22 cellular contexts compared by ENCODE assay signal in genomic region chr3:46679681-46680080, GRCh38. TPM values are rescaled to one million over a fixed set of nuclear protein-coding genes. Genes with fewer than 3 reads are reported as not detected.
DNase-seq lines count a peak whose midpoint lies in the region; ATAC-seq, FAIRE-seq and TF ChIP-seq lines count a peak whose summit lies in the region.
"Had no signal": no experiment of that assay in that cellular context is flagged by ENCODE, and none has a peak within 500 bp of the region (broad histone marks: within the 10 kb centered on the region; RNA-seq: fewer than 3 reads in every experiment).

No MANE protein-coding gene starts in this region.

- H3K4me3 ChIP-seq in left ventricle myocardium inferior (no peak overlapping the region), heart left ventricle (no peak overlapping the region), Caco-2 (ENCODE audit: low read depth, low read length) (no peak overlapping the region), WERI-Rb-1 (ENCODE audit: low read depth, low read length) (no peak overlapping the region), thyroid gland (replicated peaks in 1 of 3) (no peak overlapping the region)
- H3K4me3 ChIP-seq: GM23338 had no signal

- intact Hi-C loops in left ventricle myocardium inferior (cut with micrococcal nuclease) (no loop called here), heart left ventricle (cut with DNase I) (no loop called here), Caco-2 (cut with micrococcal nuclease; ENCODE audit: unreplicated experiment) (no loop called here), thyroid gland (cut with DNase I) (no loop called here), left colon (cut with DNase I, micrococcal nuclease) (no loop called here)

- H3K27me3 ChIP-seq in left ventricle myocardium inferior (ENCODE audit: low read depth) (no peaks in the 10 kb centered on the region), heart left ventricle (no peaks in the 10 kb centered on the region), Caco-2 (replicated peaks; ENCODE audit: control insufficient read depth, insufficient read depth, low read length) (no peaks in the 10 kb centered on the region), WERI-Rb-1 (ENCODE audit: insufficient read depth, low read depth, severe bottlenecking) (no peaks in the 10 kb centered on the region), thyroid gland (no peaks in the 10 kb centered on the region)
- H3K27me3 ChIP-seq: BE2C had no signal

- peak overlapping the region; percentile 34 for H3K27ac Mint-ChIP-seq in Caco-2 (ENCODE audit: unreplicated experiment)
- H3K27ac Mint-ChIP-seq: GM23338 had no signal

- no peaks in the 10 kb centered on the region for H3K36me3 Mint-ChIP-seq in Caco-2 (ENCODE audit: insufficient read depth, unreplicated experiment)

- no peaks in the 10 kb centered on the region for H3K27me3 Mint-ChIP-seq in Caco-2 (ENCODE audit: insufficient read depth, unreplicated experiment)
- H3K27me3 Mint-ChIP-seq: CD4-positive, alpha-beta memory T cell had no signal

- TF ChIP-seq CTCF in left ventricle myocardium inferior (IDR thresholded peaks at IDR 0.05; ENCODE audit: borderline replicate concordance) = no peak
- no peak for TF ChIP-seq CTCF in heart left ventricle (IDR thresholded peaks at IDR 0.05)
- TF ChIP-seq CTCF in Caco-2 (IDR thresholded peaks at IDR 0.05; ENCODE audit: insufficient read depth in 1 of 2, low read depth in 1 of 2, low read length in 1 of 2, severe bottlenecking in 1 of 2, unreplicated experiment in 1 of 2) = no peak
- no peak for TF ChIP-seq CTCF in WERI-Rb-1 (IDR thresholded peaks at IDR 0.05; ENCODE audit: low read depth, low read length)
- no peak for TF ChIP-seq CTCF in thyroid gland (IDR thresholded peaks at IDR 0.05)

- no peak for TF ChIP-seq POLR2A in heart left ventricle (IDR thresholded peaks at IDR 0.05)
- no peak for TF ChIP-seq POLR2A in thyroid gland (IDR thresholded peaks at IDR 0.05)

- POLR2A ChIA-PET in Caco-2 (lab: Charles Lee) = interaction anchor here (0.6 kb wide), 1 partner anchor 297 kb away, joined by 7 read pairs; no protein-coding TSS in a partner anchor

- CTCF ChIA-PET in Caco-2 (lab: Charles Lee) = no interaction called here

- peak overlapping the region; percentile 63 for H3K27ac ChIP-seq in left ventricle myocardium inferior (replicated peaks)
- peak overlapping the region in 1 of 12 donors; percentile 0 for H3K27ac ChIP-seq in heart left ventricle
- H3K27ac ChIP-seq in WERI-Rb-1 = no peak overlapping the region
- peak overlapping the region; percentile 74 to 86 (median 85) for H3K27ac ChIP-seq in thyroid gland
- H3K27ac ChIP-seq: HL-60 had no signal

- H3K9me3 ChIP-seq in left ventricle myocardium inferior (replicated peaks) = no peaks in the 10 kb centered on the region
- no peaks in the 10 kb centered on the region for H3K9me3 ChIP-seq in heart left ventricle
- no peaks in the 10 kb centered on the region for H3K9me3 ChIP-seq in Caco-2
- no peaks in the 10 kb centered on the region for H3K9me3 ChIP-seq in WERI-Rb-1 (ENCODE audit: severe bottlenecking)
- no peaks in the 10 kb centered on the region for H3K9me3 ChIP-seq in thyroid gland
- H3K9me3 ChIP-seq: BE2C had no signal

- DNase-seq in left ventricle myocardium inferior = no peak
- no peak for DNase-seq in heart left ventricle
- DNase-seq in Caco-2 = no peak
- peak; percentile 59 for DNase-seq in WERI-Rb-1
- peak; percentile 77 to 82 for DNase-seq in thyroid gland
- no peak for DNase-seq in left colon
- DNase-seq in urothelium cell line (ENCODE audit: low spot score) = no peak
- no peak for DNase-seq in stimulated activated CD4-positive, alpha-beta T cell treated with anti-CD3 and anti-CD28 coated beads, Interleukin-15, amount 100 ng/mL, for 24 hours
- DNase-seq: ACHN; BE2C; Calu3; CD4-positive, alpha-beta memory T cell; DMS79 treated with DMSO at 0.1 percent for 48 hours; GF-D8; HCEC 1CT; IMR-90 had no signal

- no peaks in the 10 kb centered on the region for H3K9me3 Mint-ChIP-seq in Caco-2 (ENCODE audit: unreplicated experiment)
- H3K9me3 Mint-ChIP-seq: CD14-positive monocyte; CD4-positive, alpha-beta memory T cell; GM23338 had no signal

- WGBS in heart left ventricle, 4 donors = 82 to 91% (median 88%) methylated on average over 5 of the region's 5 CpGs
- WGBS in thyroid gland, 2 donors = 24 to 52% methylated on average over 5 of the region's 5 CpGs

- ATAC-seq in heart left ventricle (no peak), left colon (no peak)
- ATAC-seq: GM23338 had no signal

- H3K36me3 ChIP-seq in left ventricle myocardium inferior = peaks cover 75% of the 10 kb centered on the region
- H3K36me3 ChIP-seq in heart left ventricle = peaks cover 0 to 80% (median 37%) of the 10 kb centered on the region in 9 donors
- no peaks in the 10 kb centered on the region for H3K36me3 ChIP-seq in Caco-2 (ENCODE audit: control insufficient read depth, insufficient read depth, low read length)
- no peaks in the 10 kb centered on the region for H3K36me3 ChIP-seq in WERI-Rb-1
- H3K36me3 ChIP-seq in thyroid gland = peaks cover 0 to 12% of the 10 kb centered on the region in 2 donors
- H3K36me3 ChIP-seq: BE2C had no signal

- H3K4me3 Mint-ChIP-seq in Caco-2 (ENCODE audit: unreplicated experiment) = no peak overlapping the region
- H3K4me3 Mint-ChIP-seq: CD14-positive monocyte; CD4-positive, alpha-beta memory T cell; GM23338 had no signal

- no peak for FAIRE-seq in urothelium cell line (lab: Jason Lieb, UNC)
- FAIRE-seq: A204.1, H54 had no signal

- H3K4me1 ChIP-seq in left ventricle myocardium inferior (peaks cover 44% of the 10 kb centered on the region), heart left ventricle (peaks cover 0 to 39% (median 16%) of the 10 kb centered on the region in 12 donors), Caco-2 (no peaks in the 10 kb centered on the region), thyroid gland (peaks cover 24 to 42% of the 10 kb centered on the region in 2 donors)
- H3K4me1 ChIP-seq: BE2C had no signal

- H3K4me1 Mint-ChIP-seq in Caco-2 (ENCODE audit: low read depth, unreplicated experiment) = no peaks in the 10 kb centered on the region
- H3K4me1 Mint-ChIP-seq: CD4-positive, alpha-beta memory T cell; GM23338 had no signal

- no TSS peak for BruUV-seq in Caco-2 (replicated peaks; lab: Mats Ljungman, UMichigan)

RNA-seq across cellular contexts. Expression of gene ALS2CL, which starts 13.8 kb away (rescaled TPM):
- 33.7 TPM for total RNA-seq in left ventricle myocardium inferior
- 10 to 100 TPM; 11.8 to 40.7 (median 25.4) TPM for total RNA-seq in heart left ventricle
- 10 to 100 TPM; 12.4 to 37.1 TPM for polyA plus RNA-seq in heart left ventricle
- total RNA-seq in Caco-2 (2022) = 11.2 and 15.2 TPM in 2 replicates
- total RNA-seq in thyroid gland = 10 to 100 TPM; 55.8 to 68.5 (median 63.7) TPM
- total RNA-seq in left colon = 10 to 100 TPM; 39.2 to 58.9 TPM

RNA-seq across cellular contexts. Expression of gene TMIE, which starts 21.5 kb away (rescaled TPM):
- total RNA-seq in left ventricle myocardium inferior (1.5 TPM), heart left ventricle (under 1 TPM in 8 of 9 donors, not detected in 1; 0.47 to 0.95 (median 0.61) TPM), Caco-2 (2022) (not detected in 2 replicates), thyroid gland (1 to 10 TPM in 2 of 4 donors, under 1 TPM in 1, not detected in 1; 0.83 to 1.3 (median 1.1) TPM), left colon (under 1 TPM in 1 of 2 donors, not detected in 1; 0.17 TPM)
- polyA plus RNA-seq in heart left ventricle = under 1 TPM; 0.46 to 0.69 TPM
- total RNA-seq: HT1080, IMR-90 had no signal
- polyA plus RNA-seq: CD14-positive monocyte had no signal

RNA-seq across cellular contexts. Expression of gene PRSS50, which starts 38.0 kb away (rescaled TPM):
- total RNA-seq in left ventricle myocardium inferior (0.22 TPM), heart left ventricle (under 1 TPM in 7 of 9 donors, not detected in 2; 0.23 to 0.65 (median 0.35) TPM), Caco-2 (2022) (not detected in 2 replicates), thyroid gland (1 to 10 TPM; 1.7 to 6.0 (median 3.6) TPM), left colon (not detected)
- polyA plus RNA-seq in heart left ventricle = under 1 TPM; 0.06 to 0.46 TPM
- total RNA-seq: Calu3; CD4-positive, alpha-beta memory T cell; HT1080; IMR-90 had no signal
- polyA plus RNA-seq: CD14-positive monocyte; CD4-positive, alpha-beta memory T cell; IMR-90 had no signal

Comparison
In these comparisons a context has a peak if more than half of its experiments do, and no peak if none do; other contexts are left out.
1. DNase-seq: peak in WERI-Rb-1 (single experiment) and thyroid gland (2 of 2); none in left ventricle myocardium inferior (single experiment), heart left ventricle (0 of 5), Caco-2 (0 of 2), left colon (0 of 2), urothelium cell line (single experiment) and stimulated activated CD4-positive, alpha-beta T cell treated with anti-CD3 and anti-CD28 coated beads, Interleukin-15, amount 100 ng/mL, for 24 hours (single experiment).